ENCODE assay signal across 20 cellular contexts in genomic region chr4:175422331-175422730, GRCh38.
DNase-seq lines count a peak whose midpoint lies in the region; FAIRE-seq and TF ChIP-seq lines count a peak whose summit lies in the region.
"Had no signal": no experiment of that assay in that cellular context is flagged by ENCODE, and none has a peak within 500 bp of the region (broad histone marks: within the 10 kb centered on the region; RNA-seq: fewer than 3 reads in every experiment).

No MANE protein-coding gene starts in this region.

- DNase-seq in GM23248 (peak; percentile 46), astrocyte (ENCODE audit: low read depth) (peak; percentile 69), glomerular visceral epithelial cell (ENCODE audit: extremely low spot score) (peak; percentile 12), RPMI8226 (no peak), GM12891 (ENCODE audit: insufficient read length, low spot score) (no peak), NCI-H69 (lab: John Stamatoyannopoulos, UW) (no peak)
- DNase-seq: activated CD4-positive, alpha-beta T cell treated with anti-CD3 and anti-CD28 coated beads, Interleukin-2, amount 50 U/mL, for 48 hours; activated CD4-positive, CD25-positive, alpha-beta regulatory T cell; activated naive CD8-positive, alpha-beta T cell treated with anti-CD3 and anti-CD28 coated beads, Interleukin-2, amount 10 ng/mL, durations not matched to agents 7 days and 5 days; dermis blood vessel endothelial cell; DMS79 treated with DMSO at 0.1 percent for 48 hours; hippocampal formation; lower lobe of right lung; NCI-H1436 treated with DMSO at 0.1 percent for 48 hours; stimulated activated naive CD8-positive, alpha-beta T cell treated with anti-CD3 and anti-CD28 coated beads, Interleukin-15, amount 100 ng/mL, for 72 hours; T1000; tibial artery had no signal

- TF ChIP-seq POLR2A in GM12891 (IDR thresholded peaks at IDR 0.05; ENCODE audit: low read depth, low read length): no peak

- TF ChIP-seq CTCF in astrocyte (IDR thresholded peaks at IDR 0.05; ENCODE audit: insufficient read depth, low read depth, low read length): no peak

- H3K27me3 Mint-ChIP-seq in astrocyte (ENCODE audit: low read depth, unreplicated experiment): no peaks in the 10 kb centered on the region
- H3K27me3 Mint-ChIP-seq: activated naive CD8-positive, alpha-beta T cell treated with anti-CD3 and anti-CD28 coated beads, Interleukin-2, amount 10 ng/mL, durations not matched to agents 7 days and 5 days; B cell; stimulated activated naive CD8-positive, alpha-beta T cell treated with anti-CD3 and anti-CD28 coated beads, Interleukin-15, amount 100 ng/mL, for 72 hours had no signal

- H3K9me3 ChIP-seq in GM23248 (ENCODE audit: low read depth) (no peaks in the 10 kb centered on the region), astrocyte (ENCODE audit: insufficient read depth, low read depth, low read length) (no peaks in the 10 kb centered on the region), skeletal muscle satellite cell (replicated peaks; ENCODE audit: low read length) (no peaks in the 10 kb centered on the region)
- H3K9me3 ChIP-seq: breast epithelium, lower lobe of right lung, tibial artery had no signal

- no peaks in the 10 kb centered on the region for H4K20me1 ChIP-seq in GM23248 (ENCODE audit: insufficient read depth)
- H4K20me1 ChIP-seq in astrocyte (ENCODE audit: insufficient read depth, low read length): no peaks in the 10 kb centered on the region

- WGBS in GM23248 (ENCODE audit: low coverage in 1 of 2, low lambda C conversion rate in 2 of 2, missing lambda C conversion rate in 2 of 2), 2 experiments: 65% methylated on average over 2 of the region's 2 CpGs

- H3F3A ChIP-seq in GM23248 (ENCODE audit: insufficient read depth): peaks cover 44% of the 10 kb centered on the region

- H3K79me2 ChIP-seq in GM23248 (ENCODE audit: insufficient read depth) (no peaks in the 10 kb centered on the region), astrocyte (ENCODE audit: insufficient read depth, low read length) (no peaks in the 10 kb centered on the region)

- no peak overlapping the region for H3K4me3 Mint-ChIP-seq in astrocyte (ENCODE audit: unreplicated experiment)
- H3K4me3 Mint-ChIP-seq: activated naive CD8-positive, alpha-beta T cell treated with anti-CD3 and anti-CD28 coated beads, Interleukin-2, amount 10 ng/mL, durations not matched to agents 7 days and 5 days; B cell; stimulated activated naive CD8-positive, alpha-beta T cell treated with anti-CD3 and anti-CD28 coated beads, Interleukin-15, amount 100 ng/mL, for 72 hours had no signal

- H3K27ac ChIP-seq in GM23248 (peak overlapping the region; percentile 97), astrocyte (ENCODE audit: low read depth, low read length) (peak overlapping the region; percentile 87)
- H3K27ac ChIP-seq: breast epithelium, lower lobe of right lung, tibial artery had no signal

- in situ Hi-C loops in GM23248 (cut with MboI): no loop called here

- peak overlapping the region; percentile 97 for H3K27ac Mint-ChIP-seq in astrocyte (ENCODE audit: unreplicated experiment)
- H3K27ac Mint-ChIP-seq: activated naive CD8-positive, alpha-beta T cell treated with anti-CD3 and anti-CD28 coated beads, Interleukin-2, amount 10 ng/mL, durations not matched to agents 7 days and 5 days; B cell; stimulated activated naive CD8-positive, alpha-beta T cell treated with anti-CD3 and anti-CD28 coated beads, Interleukin-15, amount 100 ng/mL, for 72 hours had no signal

- H3K9me2 ChIP-seq in GM23248 (ENCODE audit: insufficient read depth): no peaks in the 10 kb centered on the region

- H3K4me2 ChIP-seq in GM23248 (ENCODE audit: unreplicated experiment): no peak overlapping the region
- peak overlapping the region; percentile 49 for H3K4me2 ChIP-seq in astrocyte (ENCODE audit: low read length)
- H3K4me2 ChIP-seq in skeletal muscle satellite cell (ENCODE audit: low read length): peak overlapping the region; percentile 45

- H3K36me3 ChIP-seq in GM23248 (ENCODE audit: low read depth) (no peaks in the 10 kb centered on the region), astrocyte (ENCODE audit: insufficient read depth, low read length) (no peaks in the 10 kb centered on the region), skeletal muscle satellite cell (ENCODE audit: insufficient read depth, low read length) (no peaks in the 10 kb centered on the region)
- H3K36me3 ChIP-seq: breast epithelium, lower lobe of right lung, tibial artery had no signal

- H3K27me3 ChIP-seq in GM23248 (replicated peaks; ENCODE audit: insufficient read depth): no peaks in the 10 kb centered on the region
- H3K27me3 ChIP-seq in astrocyte (ENCODE audit: insufficient read depth, low read length): no peaks in the 10 kb centered on the region
- H3K27me3 ChIP-seq in skeletal muscle satellite cell (ENCODE audit: control insufficient read depth, insufficient read depth, low read length): no peaks in the 10 kb centered on the region
- H3K27me3 ChIP-seq: breast epithelium, tibial artery had no signal

- FAIRE-seq in astrocyte (lab: Jason Lieb, UNC): no peak
- FAIRE-seq in GM12891 (lab: Jason Lieb, UNC): no peak

- H2AFZ ChIP-seq in GM23248: peak overlapping the region; percentile 50
- no peak overlapping the region for H2AFZ ChIP-seq in astrocyte (ENCODE audit: low read depth, low read length)

- H3K4me3 ChIP-seq in GM23248: no peak overlapping the region
- H3K4me3 ChIP-seq in astrocyte (ENCODE audit: insufficient read depth, low read depth, low read length): no peak overlapping the region
- H3K4me3 ChIP-seq in skeletal muscle satellite cell (ENCODE audit: low read length): no peak overlapping the region
- H3K4me3 ChIP-seq: breast epithelium, lower lobe of right lung, tibial artery had no signal

- no peaks in the 10 kb centered on the region for H3K36me3 Mint-ChIP-seq in astrocyte (ENCODE audit: low read depth, unreplicated experiment)
- H3K36me3 Mint-ChIP-seq: activated naive CD8-positive, alpha-beta T cell treated with anti-CD3 and anti-CD28 coated beads, Interleukin-2, amount 10 ng/mL, durations not matched to agents 7 days and 5 days had no signal

- H3K4me1 ChIP-seq in GM23248 (ENCODE audit: insufficient read depth): peaks cover 65% of the 10 kb centered on the region
- peaks cover 38% of the 10 kb centered on the region for H3K4me1 ChIP-seq in astrocyte (ENCODE audit: insufficient read depth, low read length)
- H3K4me1 ChIP-seq in skeletal muscle satellite cell (ENCODE audit: control insufficient read depth, insufficient read depth, low read length): peaks cover 46% of the 10 kb centered on the region
- H3K4me1 ChIP-seq: breast epithelium, lower lobe of right lung had no signal

- peaks cover 3% of the 10 kb centered on the region for H3K9me3 Mint-ChIP-seq in astrocyte (ENCODE audit: unreplicated experiment)
- H3K9me3 Mint-ChIP-seq: activated naive CD8-positive, alpha-beta T cell treated with anti-CD3 and anti-CD28 coated beads, Interleukin-2, amount 10 ng/mL, durations not matched to agents 7 days and 5 days; stimulated activated naive CD8-positive, alpha-beta T cell treated with anti-CD3 and anti-CD28 coated beads, Interleukin-15, amount 100 ng/mL, for 72 hours had no signal

- peaks cover 57% of the 10 kb centered on the region for H3K4me1 Mint-ChIP-seq in astrocyte (ENCODE audit: low read depth, unreplicated experiment)
- H3K4me1 Mint-ChIP-seq: activated naive CD8-positive, alpha-beta T cell treated with anti-CD3 and anti-CD28 coated beads, Interleukin-2, amount 10 ng/mL, durations not matched to agents 7 days and 5 days; B cell; stimulated activated naive CD8-positive, alpha-beta T cell treated with anti-CD3 and anti-CD28 coated beads, Interleukin-15, amount 100 ng/mL, for 72 hours had no signal

- H3K9ac ChIP-seq in GM23248 (no peak overlapping the region), astrocyte (ENCODE audit: low read length) (peak overlapping the region; percentile 65), skeletal muscle satellite cell (ENCODE audit: low read depth, low read length) (peak overlapping the region; percentile 22)

TF ChIP-seq in GM12891, 5 proteins besides CTCF, POLR2A, EP300 and RAD21:
- TF ChIP-seq SPI1 (IDR thresholded peaks at IDR 0.05; ENCODE audit: low read depth, low read length) (no peak), POLR2AphosphoS5 (IDR thresholded peaks at IDR 0.05; ENCODE audit: low read depth, low read length) (no peak), PAX5 (IDR thresholded peaks at IDR 0.05; ENCODE audit: insufficient read depth, low read length, severe bottlenecking) (no peak), TAF1 (IDR thresholded peaks at IDR 0.05; ENCODE audit: low read depth, low read length) (no peak), POU2F2 (IDR thresholded peaks at IDR 0.05; ENCODE audit: low read depth, low read length) (no peak)

Comparison
In these comparisons a context has a peak if more than half of its experiments do, and no peak if none do; other contexts are left out.
1. DNase-seq: peak in GM23248 (single experiment), astrocyte (single experiment) and glomerular visceral epithelial cell (single experiment); none in RPMI8226 (single experiment), GM12891 (single experiment) and NCI-H69 (single experiment).